Comparison of ENCODE assay signal across 15 cellular contexts in genomic region chr12:71787574-71787973, GRCh38. TPM values are rescaled to one million over a fixed set of nuclear protein-coding genes. Genes with fewer than 3 reads are reported as not detected.
A peak's percentile ranks its signal among the peaks of the same experiment; 100 is the strongest.
DNase-seq lines count a peak whose midpoint lies in the region; ATAC-seq and TF ChIP-seq lines count a peak whose summit lies in the region.
"Had no signal": no experiment of that assay in that cellular context is flagged by ENCODE, and none has a peak within 500 bp of the region (broad histone marks: within the 10 kb centered on the region; RNA-seq: fewer than 3 reads in every experiment).

No MANE protein-coding gene starts in this region.

- H4K20me1 ChIP-seq in smooth muscle cell (ENCODE audit: low read depth): peaks cover 13% of the 10 kb centered on the region

- H3K36me3 Mint-ChIP-seq in activated CD4-positive, alpha-beta T cell treated with anti-CD3 and anti-CD28 coated beads for 36 hours (ENCODE audit: low read depth): peaks cover 32% of the 10 kb centered on the region
- H3K36me3 Mint-ChIP-seq in activated CD4-positive, alpha-beta T cell treated with anti-CD3 and anti-CD28 coated beads, Interleukin-2, amount 10 ng/mL, durations not matched to agents 7 days and 5 days (ENCODE audit: low read depth): peaks cover 39% of the 10 kb centered on the region
- H3K36me3 Mint-ChIP-seq in WTC11 (peaks cover 24% of the 10 kb centered on the region), neural crest cell (ENCODE audit: low read depth) (peaks cover 8% of the 10 kb centered on the region)

- no peak for TF ChIP-seq POLR2A in stomach (IDR thresholded peaks at IDR 0.05)

- POLR2A ChIA-PET in activated CD4-positive, alpha-beta T cell treated with anti-CD3 and anti-CD28 coated beads for 36 hours (lab: Charles Lee): interaction anchor here (0.6 kb wide), 2 partner anchors 21 to 268 kb away, joined by 3 to 12 read pairs; no protein-coding TSS in a partner anchor
- POLR2A ChIA-PET in activated CD4-positive, alpha-beta T cell treated with anti-CD3 and anti-CD28 coated beads, Interleukin-2, amount 10 ng/mL, durations not matched to agents 7 days and 5 days (lab: Charles Lee): no interaction called here
- POLR2A ChIA-PET in WTC11 (lab: Charles Lee): no interaction called here

- no peak for DNase-seq in activated CD4-positive, alpha-beta T cell treated with anti-CD3 and anti-CD28 coated beads for 36 hours
- DNase-seq in activated CD4-positive, alpha-beta T cell treated with anti-CD3 and anti-CD28 coated beads, Interleukin-2, amount 10 ng/mL, durations not matched to agents 7 days and 5 days: no peak
- DNase-seq in MV-4-11 (lab: John Stamatoyannopoulos, UW): peak; percentile 88
- DNase-seq in WTC11 (ENCODE audit: low spot score): no peak
- no peak for DNase-seq in neural crest cell (ENCODE audit: low read depth, low spot score)
- no peak for DNase-seq in smooth muscle cell (lab: John Stamatoyannopoulos, UW; ENCODE audit: unreplicated experiment)
- DNase-seq in stomach: no peak
- DNase-seq in SK-N-DZ (ENCODE audit: low spot score): no peak
- DNase-seq: activated CD8-positive, alpha-beta memory T cell treated with anti-CD3 and anti-CD28 coated beads, Interleukin-2, amount 50 U/mL, for 48 hours; colonic mucosa; NCI-H1092 treated with DMSO at 0.1 percent for 48 hours; SHP77; trophoblast cell had no signal

- peaks cover 22% of the 10 kb centered on the region for H3K36me3 ChIP-seq in smooth muscle cell (ENCODE audit: low read depth)
- peaks cover 20 to 56% (median 51%) of the 10 kb centered on the region in 4 donors for H3K36me3 ChIP-seq in stomach

- H3K79me2 ChIP-seq in smooth muscle cell (ENCODE audit: low read depth): no peaks in the 10 kb centered on the region
- H3K79me2 ChIP-seq: hepatocyte had no signal

- H3K9me3 Mint-ChIP-seq in activated CD4-positive, alpha-beta T cell treated with anti-CD3 and anti-CD28 coated beads for 36 hours (ENCODE audit: low read depth): no peaks in the 10 kb centered on the region
- H3K9me3 Mint-ChIP-seq in activated CD4-positive, alpha-beta T cell treated with anti-CD3 and anti-CD28 coated beads, Interleukin-2, amount 10 ng/mL, durations not matched to agents 7 days and 5 days: no peaks in the 10 kb centered on the region
- no peaks in the 10 kb centered on the region for H3K9me3 Mint-ChIP-seq in WTC11
- H3K9me3 Mint-ChIP-seq in neural crest cell: no peaks in the 10 kb centered on the region

- H3K27ac ChIP-seq in smooth muscle cell (ENCODE audit: low read depth) (no peak overlapping the region), stomach (no peak overlapping the region)
- H3K27ac ChIP-seq: 22Rv1, colonic mucosa, hepatocyte had no signal

- H3K9me3 ChIP-seq in smooth muscle cell (replicated peaks; ENCODE audit: low read depth) (no peaks in the 10 kb centered on the region), stomach (no peaks in the 10 kb centered on the region)
- H3K9me3 ChIP-seq: colonic mucosa had no signal

- H3K27me3 ChIP-seq in smooth muscle cell (ENCODE audit: low read depth) (no peaks in the 10 kb centered on the region), stomach (no peaks in the 10 kb centered on the region)
- H3K27me3 ChIP-seq: colonic mucosa, hepatocyte had no signal

- peak overlapping the region; percentile 16 for H3K27ac Mint-ChIP-seq in activated CD4-positive, alpha-beta T cell treated with anti-CD3 and anti-CD28 coated beads for 36 hours
- no peak overlapping the region for H3K27ac Mint-ChIP-seq in activated CD4-positive, alpha-beta T cell treated with anti-CD3 and anti-CD28 coated beads, Interleukin-2, amount 10 ng/mL, durations not matched to agents 7 days and 5 days
- H3K27ac Mint-ChIP-seq in WTC11: peak overlapping the region; percentile 50
- peak overlapping the region; percentile 58 for H3K27ac Mint-ChIP-seq in neural crest cell (ENCODE audit: unreplicated experiment)

- H3K4me3 Mint-ChIP-seq in activated CD4-positive, alpha-beta T cell treated with anti-CD3 and anti-CD28 coated beads for 36 hours: no peak overlapping the region
- no peak overlapping the region for H3K4me3 Mint-ChIP-seq in activated CD4-positive, alpha-beta T cell treated with anti-CD3 and anti-CD28 coated beads, Interleukin-2, amount 10 ng/mL, durations not matched to agents 7 days and 5 days
- no peak overlapping the region for H3K4me3 Mint-ChIP-seq in WTC11
- H3K4me3 Mint-ChIP-seq in neural crest cell: no peak overlapping the region

- no peak overlapping the region for H2AFZ ChIP-seq in smooth muscle cell (ENCODE audit: low read depth)
- H2AFZ ChIP-seq: hepatocyte had no signal

- H3K27me3 Mint-ChIP-seq in activated CD4-positive, alpha-beta T cell treated with anti-CD3 and anti-CD28 coated beads for 36 hours: no peaks in the 10 kb centered on the region
- H3K27me3 Mint-ChIP-seq in activated CD4-positive, alpha-beta T cell treated with anti-CD3 and anti-CD28 coated beads, Interleukin-2, amount 10 ng/mL, durations not matched to agents 7 days and 5 days: no peaks in the 10 kb centered on the region
- no peaks in the 10 kb centered on the region for H3K27me3 Mint-ChIP-seq in WTC11 (ENCODE audit: low read depth)
- H3K27me3 Mint-ChIP-seq in neural crest cell (ENCODE audit: low read depth): no peaks in the 10 kb centered on the region

- H3K4me1 ChIP-seq in smooth muscle cell (ENCODE audit: low read depth) (no peaks in the 10 kb centered on the region), stomach (no peaks in the 10 kb centered on the region)
- H3K4me1 ChIP-seq: colonic mucosa had no signal

- H3K4me2 ChIP-seq in smooth muscle cell: no peak overlapping the region
- H3K4me2 ChIP-seq: hepatocyte had no signal

- WGBS in smooth muscle cell (ENCODE audit: low lambda C conversion rate): 63% methylated on average over 1 of the region's 1 CpG
- 67 to 81% (median 77%) methylated on average over 1 of the region's 1 CpG for WGBS in stomach, 5 donors

- CTCF ChIA-PET in activated CD4-positive, alpha-beta T cell treated with anti-CD3 and anti-CD28 coated beads for 36 hours (lab: Charles Lee): interaction anchor here (1.0 to 1.2 kb wide), 3 partner anchors 8 to 21 kb away, joined by 3 to 4 read pairs (median 3); no protein-coding TSS in a partner anchor
- CTCF ChIA-PET in activated CD4-positive, alpha-beta T cell treated with anti-CD3 and anti-CD28 coated beads, Interleukin-2, amount 10 ng/mL, durations not matched to agents 7 days and 5 days (lab: Charles Lee): interaction anchor here (0.8 kb wide), 1 partner anchor 30 kb away, joined by 3 read pairs; no protein-coding TSS in a partner anchor
- CTCF ChIA-PET in WTC11 (lab: Charles Lee): no interaction called here

- TF ChIP-seq CTCF in WTC11 (IDR thresholded peaks at IDR 0.05) (no peak), neural crest cell (conservative IDR thresholded peaks at IDR 0.05) (no peak), smooth muscle cell (IDR thresholded peaks at IDR 0.05; ENCODE audit: borderline replicate concordance, insufficient read depth, poor library complexity, severe bottlenecking) (no peak), stomach (IDR thresholded peaks at IDR 0.05) (no peak)

- H3K4me3 ChIP-seq in smooth muscle cell (no peak overlapping the region), stomach (no peak overlapping the region)
- H3K4me3 ChIP-seq: colonic mucosa, hepatocyte had no signal

- intact Hi-C loops in activated CD4-positive, alpha-beta T cell treated with anti-CD3 and anti-CD28 coated beads for 36 hours (cut with DNase I, micrococcal nuclease): loop anchor here in 1 of 2 experiments (10.0 kb wide), 1 partner anchor 147 kb away; the partner anchor contains the start of gene TPH2
- intact Hi-C loops in stomach (cut with DNase I; ENCODE audit: low total_unique reads): no loop called here

- ATAC-seq in activated CD4-positive, alpha-beta T cell treated with anti-CD3 and anti-CD28 coated beads for 36 hours: peak; percentile 33
- no peak for ATAC-seq in WTC11

- peaks cover 11% of the 10 kb centered on the region for H3K4me1 Mint-ChIP-seq in activated CD4-positive, alpha-beta T cell treated with anti-CD3 and anti-CD28 coated beads for 36 hours
- peaks cover 11% of the 10 kb centered on the region for H3K4me1 Mint-ChIP-seq in activated CD4-positive, alpha-beta T cell treated with anti-CD3 and anti-CD28 coated beads, Interleukin-2, amount 10 ng/mL, durations not matched to agents 7 days and 5 days
- H3K4me1 Mint-ChIP-seq in WTC11 (no peaks in the 10 kb centered on the region), neural crest cell (peaks cover 5% of the 10 kb centered on the region)

- no peak for TF ChIP-seq EP300 in stomach (IDR thresholded peaks at IDR 0.05)

- H3K9ac ChIP-seq in smooth muscle cell (ENCODE audit: low read depth): no peak overlapping the region

- no peaks in the 10 kb centered on the region for H3F3A ChIP-seq in smooth muscle cell (ENCODE audit: low read depth)

RNA-seq across cellular contexts. Expression of gene RAB21, which starts 32.9 kb away (rescaled TPM):
- total RNA-seq in activated CD4-positive, alpha-beta T cell treated with anti-CD3 and anti-CD28 coated beads for 36 hours: 10 to 100 TPM; 88.9 to 98.9 TPM
- total RNA-seq in activated CD4-positive, alpha-beta T cell treated with anti-CD3 and anti-CD28 coated beads, Interleukin-2, amount 10 ng/mL, durations not matched to agents 7 days and 5 days: 10 to 100 TPM; 65.5 to 81.7 TPM
- total RNA-seq in WTC11 (2021): 32.6 to 35.8 TPM (median 33.6 TPM) in 3 replicates
- total RNA-seq in neural crest cell: 59.1 and 63.7 TPM in 2 replicates
- total RNA-seq in smooth muscle cell: 7.2 and 25.1 TPM in 2 replicates
- polyA plus RNA-seq in smooth muscle cell: 49.3 and 53.0 TPM in 2 replicates
- total RNA-seq in stomach: 10 to 100 TPM in 1 of 5 donors, 1 to 10 TPM in 4; 3.2 to 35.1 (median 6.4) TPM
- polyA plus RNA-seq in stomach: 10 to 100 TPM in 2 of 3 donors, 1 to 10 TPM in 1; 7.4 to 17.1 (median 16.9) TPM
- 16.8 and 23.1 TPM in 2 replicates for polyA plus RNA-seq in SK-N-DZ (2014; cell fraction: cytosol; rRNA removed)
- 4.3 and 5.7 TPM in 2 replicates for polyA plus RNA-seq in SK-N-DZ (2014; cell fraction: nucleus; rRNA removed)

RNA-seq across cellular contexts. Expression of gene TBC1D15, which starts 52.0 kb away (rescaled TPM):
- total RNA-seq in activated CD4-positive, alpha-beta T cell treated with anti-CD3 and anti-CD28 coated beads for 36 hours: 10 to 100 TPM; 50.3 to 59.1 TPM
- 10 to 100 TPM; 50.1 to 55.4 TPM for total RNA-seq in activated CD4-positive, alpha-beta T cell treated with anti-CD3 and anti-CD28 coated beads, Interleukin-2, amount 10 ng/mL, durations not matched to agents 7 days and 5 days
- 34.8 to 37.8 TPM (median 36.8 TPM) in 3 replicates for total RNA-seq in WTC11 (2021)
- 21.9 and 23.4 TPM in 2 replicates for total RNA-seq in neural crest cell
- 28.1 and 28.6 TPM in 2 replicates for total RNA-seq in smooth muscle cell
- polyA plus RNA-seq in smooth muscle cell: 14.3 and 23.3 TPM in 2 replicates
- 10 to 100 TPM in 4 of 5 donors, 1 to 10 TPM in 1; 4.6 to 81.5 (median 37.5) TPM for total RNA-seq in stomach
- polyA plus RNA-seq in stomach: 10 to 100 TPM; 16.5 to 22.1 (median 21.5) TPM
- 19.1 and 19.8 TPM in 2 replicates for polyA plus RNA-seq in SK-N-DZ (2014; cell fraction: cytosol; rRNA removed)
- 32.5 and 60.4 TPM in 2 replicates for polyA plus RNA-seq in SK-N-DZ (2014; cell fraction: nucleus; rRNA removed)
